In genomic region chr1:116806245-116806644, GRCh38 we compare ENCODE assay signal across 10 cellular contexts. TPM values are rescaled to one million over a fixed set of nuclear protein-coding genes. Genes with fewer than 3 reads are reported as not detected.
DNase-seq lines count a peak whose midpoint lies in the region; ATAC-seq, FAIRE-seq and TF ChIP-seq lines count a peak whose summit lies in the region.
"Had no signal": no experiment of that assay in that cellular context is flagged by ENCODE, and none has a peak within 500 bp of the region (broad histone marks: within the 10 kb centered on the region; RNA-seq: fewer than 3 reads in every experiment).

No MANE protein-coding gene starts in this region.

- no peak overlapping the region for H3K4me3 ChIP-seq in GM12864 (ENCODE audit: low read depth, low read length)
- no peak overlapping the region for H3K4me3 ChIP-seq in small intestine (ENCODE audit: low read depth in 1 of 2, low read length in 2 of 2)
- H3K4me3 ChIP-seq: BLaER1 had no signal

- FAIRE-seq in small intestine (lab: Jason Lieb, UNC), result no peak

- DNase-seq in GM12864 (ENCODE audit: low read depth), result peak; percentile 43
- DNase-seq in activated T-cell treated with anti-CD3 and anti-CD28 coated beads for 24 hours (ENCODE audit: low read depth), result peak; percentile 75
- no peak for DNase-seq in small intestine
- DNase-seq in NCI-H1436 (lab: John Stamatoyannopoulos, UW), result no peak
- DNase-seq in NCI-H526 treated with DMSO at 0.1 percent for 48 hours (lab: John Stamatoyannopoulos, UW), result no peak
- no peak for DNase-seq in CD1c-positive myeloid dendritic cell (ENCODE audit: extremely low spot score)

- H3K9me3 ChIP-seq in small intestine (ENCODE audit: control insufficient read depth, low read depth), result no peaks in the 10 kb centered on the region

- no peaks in the 10 kb centered on the region for H3K27me3 ChIP-seq in small intestine (ENCODE audit: control insufficient read depth in 2 of 2, insufficient read depth in 2 of 2, low read length in 2 of 2)
- H3K27me3 ChIP-seq: BLaER1 had no signal

- TF ChIP-seq CTCF in GM12864 (IDR thresholded peaks at IDR 0.05; ENCODE audit: low read depth, low read length, missing control alignments), result no peak

- no peaks in the 10 kb centered on the region for H3K4me1 ChIP-seq in small intestine (ENCODE audit: control insufficient read depth in 2 of 2, insufficient read depth in 1 of 2, low read depth in 1 of 2, low read length in 1 of 2)

- ATAC-seq in HG03159 (IDR thresholded peaks at IDR 0.05; ENCODE audit: unreplicated experiment) (peak; percentile 58), HG03571 (IDR thresholded peaks at IDR 0.05; ENCODE audit: unreplicated experiment) (no peak)
- ATAC-seq: Right ventricle myocardium inferior had no signal

- WGBS in small intestine, 3 donors, result 61 to 71% (median 63%) methylated on average over 1 of the region's 1 CpG

- H3K36me3 ChIP-seq in small intestine (ENCODE audit: control insufficient read depth in 2 of 2, insufficient read depth in 2 of 2, low read length in 2 of 2), result no peaks in the 10 kb centered on the region
- H3K36me3 ChIP-seq: BLaER1 had no signal

- peak overlapping the region; percentile 58 to 72 for H3K27ac ChIP-seq in small intestine (ENCODE audit: low read depth in 1 of 2, low read length in 1 of 2)
- H3K27ac ChIP-seq: BLaER1 had no signal

RNA-seq across cellular contexts. Expression of gene CD2, which starts 52.0 kb away (rescaled TPM):
- 10 to 100 TPM in 1 of 3 donors, 1 to 10 TPM in 2; 3.9 to 14.9 (median 6.3) TPM for polyA plus RNA-seq in small intestine

Comparison
In these comparisons a context has a peak if more than half of its experiments do, and no peak if none do; other contexts are left out.
1. DNase-seq: peak in GM12864 (single experiment) and activated T-cell treated with anti-CD3 and anti-CD28 coated beads for 24 hours (single experiment); none in small intestine (single experiment), NCI-H1436 (single experiment), NCI-H526 treated with DMSO at 0.1 percent for 48 hours (single experiment) and CD1c-positive myeloid dendritic cell (single experiment).